In genomic region chr2:47488870-47489584, GRCh38 we compare ENCODE assay signal across 10 cellular contexts.
DNase-seq lines count a peak whose midpoint lies in the region; ATAC-seq, FAIRE-seq and TF ChIP-seq lines count a peak whose summit lies in the region.
"Had no signal": no experiment of that assay in that cellular context is flagged by ENCODE, and none has a peak within 500 bp of the region (broad histone marks: within the 10 kb centered on the region; RNA-seq: fewer than 3 reads in every experiment).

No MANE protein-coding gene starts in this region.

- no peak overlapping the region for H3K9ac ChIP-seq in SU-DHL-6 (ENCODE audit: low read length)

- H3K27ac ChIP-seq in A549 (peak overlapping the region; percentile 6 to 64; a peak in 3 of 6 replicates), SU-DHL-6 (ENCODE audit: low read depth, low read length) (peak overlapping the region; percentile 32)

- no peak for TF ChIP-seq EP300 in A549 (IDR thresholded peaks at IDR 0.05)

- WGBS in A549 (ENCODE audit: missing lambda C conversion rate), result 51% methylated on average over 9 of the region's 9 CpGs

- peaks cover 26% of the 10 kb centered on the region for H3K4me1 ChIP-seq in A549

- CTCF ChIA-PET in A549 (lab: Yijun Ruan, JAX), result interaction anchor here (1.0 to 2.2 kb wide), 6 partner anchors 11 to 279 kb away, joined by 3 to 11 read pairs (median 4); no protein-coding TSS in a partner anchor

- FAIRE-seq in A549 (lab: Jason Lieb, UNC), result peak; percentile 61

- H3K79me2 ChIP-seq in SU-DHL-6 (ENCODE audit: insufficient read depth, low read length), result no peaks in the 10 kb centered on the region

- H3K4me2 ChIP-seq in A549 (peak overlapping the region; percentile 55), SU-DHL-6 (ENCODE audit: low read depth, low read length, poor library complexity, severe bottlenecking) (no peak overlapping the region)

- no peak for TF ChIP-seq POLR2A in A549 (IDR thresholded peaks at IDR 0.05; ENCODE audit: low read length)

- H2AFZ ChIP-seq in SU-DHL-6 (ENCODE audit: low read depth, low read length, severe bottlenecking), result no peak overlapping the region

- no peak for TF ChIP-seq RAD21 in A549 (conservative IDR thresholded peaks at IDR 0.05 in 1 of 2, IDR thresholded peaks at IDR 0.05 in 1 of 2)

- H3K36me3 ChIP-seq in SU-DHL-6 (ENCODE audit: low read length), result peaks cover 4% of the 10 kb centered on the region; the same call in 1 of the 2 replicates

- no peaks in the 10 kb centered on the region for H3K9me2 ChIP-seq in SU-DHL-6 (replicated peaks; ENCODE audit: insufficient read depth, low read length)

- no peak for TF ChIP-seq CTCF in A549 (IDR thresholded peaks at IDR 0.05)
- no peak for TF ChIP-seq CTCF in SU-DHL-6 (IDR thresholded peaks at IDR 0.05; ENCODE audit: insufficient read depth, low read length, poor library complexity, severe bottlenecking)
- TF ChIP-seq CTCF in fibroblast of pulmonary artery (IDR thresholded peaks at IDR 0.05; ENCODE audit: low read length, missing control alignments), result no peak

- DNase-seq in A549 (ENCODE audit: low read depth in 1 of 2, low spot score in 1 of 2), result peak; percentile 44 to 74
- peak; percentile 65 for DNase-seq in H4 (ENCODE audit: low spot score)
- peak; percentile 89 for DNase-seq in fibroblast of pulmonary artery (ENCODE audit: low read depth)
- no peak for DNase-seq in islet precursor cell
- DNase-seq in NCI-H146 treated with DMSO at 0.1 percent for 48 hours (lab: John Stamatoyannopoulos, UW; ENCODE audit: unreplicated experiment), result no peak
- DNase-seq in GDM1 (lab: John Stamatoyannopoulos, UW), result no peak
- DNase-seq in NCI-H1092 (lab: John Stamatoyannopoulos, UW), result no peak
- DNase-seq: activated T-cell treated with anti-CD3 and anti-CD28 coated beads, Interleukin-2, amount 50 U/mL, for 72 hours; stimulated activated CD4-positive, alpha-beta T cell treated with anti-CD3 and anti-CD28 coated beads, Interleukin-4, amount 100 ng/mL, for 4 hours had no signal

- H3K4me3 ChIP-seq in A549 (no peak overlapping the region), SU-DHL-6 (ENCODE audit: insufficient read depth, low read length, poor library complexity, severe bottlenecking) (no peak overlapping the region), fibroblast of pulmonary artery (replicated peaks; ENCODE audit: low read depth, low read length) (no peak overlapping the region)

- H4K20me1 ChIP-seq in SU-DHL-6 (ENCODE audit: low read depth, low read length), result no peaks in the 10 kb centered on the region

- peaks cover 23% of the 10 kb centered on the region for H3F3A ChIP-seq in SU-DHL-6 (ENCODE audit: insufficient read depth)

- POLR2A ChIA-PET in A549 (lab: Yijun Ruan, JAX), result no interaction called here

- no peaks in the 10 kb centered on the region for H3K27me3 ChIP-seq in SU-DHL-6 (ENCODE audit: low read length)

- no peaks in the 10 kb centered on the region for H3K9me3 ChIP-seq in A549
- H3K9me3 ChIP-seq in SU-DHL-6 (ENCODE audit: insufficient read depth, low read length), result no peaks in the 10 kb centered on the region

- ATAC-seq in A549, result peak; percentile 90 to 93
- ATAC-seq: activated T-cell treated with anti-CD3 and anti-CD28 coated beads, Interleukin-2, amount 50 U/mL, for 72 hours had no signal

TF ChIP-seq in A549, 52 proteins besides CTCF, POLR2A, EP300 and RAD21:
- TF ChIP-seq FOXS1 (CRISPR knock-in tag; IDR thresholded peaks at IDR 0.05) (no peak), ZSCAN20 (CRISPR knock-in tag; IDR thresholded peaks at IDR 0.05) (no peak), CEBPB (IDR thresholded peaks at IDR 0.05) (peak in 1 of 2 experiments; percentile 78; a peak in 2 of 4 replicates), MAX (IDR thresholded peaks at IDR 0.05) (peak; percentile 61), FOSB (CRISPR knock-in tag; IDR thresholded peaks at IDR 0.05) (no peak), JUN (IDR thresholded peaks at IDR 0.05) (0 out of 5 replicates have a peak, but pooled peaks of 1 of the 2 experiments have one; percentile 21), FOSL2 (IDR thresholded peaks at IDR 0.05) (no peak), FOSL2 (CRISPR knock-in tag; IDR thresholded peaks at IDR 0.05) (peak; percentile 51), REST (IDR thresholded peaks at IDR 0.05) (no peak), NR3C1 (IDR thresholded peaks at IDR 0.05) (no peak), ESRRA (IDR thresholded peaks at IDR 0.05; ENCODE audit: borderline replicate concordance, low read length) (no peak), ZNF302 (CRISPR knock-in tag; IDR thresholded peaks at IDR 0.05) (no peak)
TF ChIP-seq in A549: peak in this region for 4.

Comparison
In these comparisons a context has a peak if more than half of its experiments do, and no peak if none do; other contexts are left out.
1. DNase-seq: peak in A549 (2 of 2), H4 (single experiment) and fibroblast of pulmonary artery (single experiment); none in islet precursor cell (single experiment), NCI-H146 treated with DMSO at 0.1 percent for 48 hours (single experiment), GDM1 (single experiment) and NCI-H1092 (single experiment).